23 cellular contexts compared by ENCODE assay signal in genomic region chr4:119152741-119153140, GRCh38. TPM values are rescaled to one million over a fixed set of nuclear protein-coding genes. Genes with fewer than 3 reads are reported as not detected.
"Had no signal": no experiment of that assay in that cellular context is flagged by ENCODE, and none has a peak within 500 bp of the region (broad histone marks: within the 10 kb centered on the region; RNA-seq: fewer than 3 reads in every experiment).

No MANE protein-coding gene starts in this region.

- H3K27me3 ChIP-seq: colonic mucosa, esophagus muscularis mucosa, hepatocyte, neutrophil, pancreas, right lobe of liver, testis, tibial artery had no signal

- H3K9me3 ChIP-seq: colonic mucosa, esophagus muscularis mucosa, mucosa of descending colon, neutrophil, pancreas, right lobe of liver, testis, tibial artery had no signal

- H2AFZ ChIP-seq: hepatocyte had no signal

- H3K36me3 ChIP-seq: colonic mucosa, neutrophil, pancreas, right lobe of liver had no signal

- H3K4me3 ChIP-seq: colonic mucosa, esophagus muscularis mucosa, hepatocyte, lung, mucosa of descending colon, pancreas, right lobe of liver, testis, tibial artery had no signal

- H3K4me1 ChIP-seq: colonic mucosa, right lobe of liver, tibial artery had no signal

- H3K27ac ChIP-seq: colonic mucosa, esophagus muscularis mucosa, hepatocyte, neutrophil, pancreas, right lobe of liver, tibial artery had no signal

- DNase-seq: colonic mucosa; effector memory CD4-positive, alpha-beta T cell; head of caudate nucleus; immature natural killer cell; islet precursor cell; kidney glomerular epithelial cell; left colon; mucosa of descending colon; naive B cell; pancreas; right lobe of liver; stimulated activated CD4-positive, alpha-beta T cell treated with anti-CD3 and anti-CD28 coated beads, Interleukin-4, amount 100 ng/mL, for 4 hours; stimulated activated naive CD8-positive, alpha-beta T cell treated with anti-CD3 and anti-CD28 coated beads, Interleukin-15, Interleukin-2, amounts not matched to agents 100 U/mL and 50 U/mL, for 24 hours; substantia nigra; testis; tibial artery had no signal

- H3K4me2 ChIP-seq: hepatocyte had no signal

- ATAC-seq: left colon; mucosa of descending colon; natural killer cell treated with Interleukin-12 subunit alpha and Interleukin-12 subunit beta and Interleukin-15 and Interleukin-18, amount 100 ng/mL, for 72 hours; pancreas; right lobe of liver; stimulated activated memory B cell treated with anti-CD40 and anti-IgM and Interleukin-4, amounts not matched to agents 10 μg/mL and 1 μg/mL and 100 μg/mL, for 72 hours; stimulated activated naive CD8-positive, alpha-beta T cell treated with anti-CD3 and anti-CD28 coated beads, Interleukin-15, Interleukin-2, amounts not matched to agents 100 U/mL and 50 U/mL, for 24 hours had no signal

- H3K79me2 ChIP-seq: hepatocyte had no signal

RNA-seq across cellular contexts. Expression of gene MYOZ2, which starts 17.1 kb away (rescaled TPM):
- total RNA-seq: left colon; natural killer cell treated with Interleukin-12 subunit alpha and Interleukin-12 subunit beta and Interleukin-15 and Interleukin-18, amount 100 ng/mL, for 72 hours; neural crest cell had no signal
- polyA plus RNA-seq: hepatocyte, immature natural killer cell had no signal
